ENCODE assay signal across 11 cellular contexts in the genomic region with DNA sequence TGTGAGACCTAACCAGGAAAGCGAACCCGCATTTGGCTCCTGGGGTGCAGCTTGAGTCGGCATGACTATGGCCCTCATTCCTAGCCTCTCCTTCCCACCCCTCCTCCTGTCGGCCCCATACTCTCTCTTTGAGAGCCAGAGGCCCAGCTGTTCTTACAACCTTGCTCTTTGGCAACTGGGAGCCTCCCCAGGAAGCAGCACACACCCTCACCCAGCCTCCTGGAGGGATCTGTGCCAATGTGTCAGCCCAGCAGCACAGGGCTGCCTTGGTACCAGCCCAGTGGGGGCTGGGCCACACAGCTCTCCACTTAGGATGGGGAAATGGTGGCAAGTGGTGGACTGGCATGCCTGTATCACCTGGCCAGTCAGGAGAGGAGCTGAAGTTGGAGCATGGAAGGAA.
DNase-seq lines count a peak whose midpoint lies in the region; ATAC-seq and TF ChIP-seq lines count a peak whose summit lies in the region.
"Had no signal": no experiment of that assay in that cellular context is flagged by ENCODE, and none has a peak within 500 bp of the region (broad histone marks: within the 10 kb centered on the region; RNA-seq: fewer than 3 reads in every experiment).

No MANE protein-coding gene starts in this region.

- H3K9me3 Mint-ChIP-seq in endothelial cell (ENCODE audit: unreplicated experiment): no peaks in the 10 kb centered on the region
- H3K9me3 Mint-ChIP-seq in CD4-positive, alpha-beta T cell: no peaks in the 10 kb centered on the region
- H3K9me3 Mint-ChIP-seq: natural killer cell treated with Interleukin-12 subunit alpha and Interleukin-12 subunit beta and Interleukin-15 and Interleukin-18, amount 100 ng/mL, for 72 hours had no signal

- WGBS in right lobe of liver (ENCODE audit: insufficient coverage, low coverage, low lambda C conversion rate, missing lambda C conversion rate): no CpG with 5 or more reads among the region's 4 CpGs

- no peak for TF ChIP-seq POLR2A in right lobe of liver (IDR thresholded peaks at IDR 0.05)

- H3K27me3 ChIP-seq in colonic mucosa: no peaks in the 10 kb centered on the region
- H3K27me3 ChIP-seq in right lobe of liver: no peaks in the 10 kb centered on the region
- H3K27me3 ChIP-seq in subcutaneous abdominal adipose tissue (ENCODE audit: control insufficient read depth in 5 of 5, insufficient read depth in 4 of 5, low read length in 5 of 5): no peaks in the 10 kb centered on the region
- no peaks in the 10 kb centered on the region for H3K27me3 ChIP-seq in CD4-positive, alpha-beta T cell (ENCODE audit: control insufficient read depth, insufficient read depth, low read length)
- H3K27me3 ChIP-seq: cardiac muscle cell had no signal

- H3K27me3 Mint-ChIP-seq in endothelial cell (ENCODE audit: unreplicated experiment): peaks cover 11% of the 10 kb centered on the region
- no peaks in the 10 kb centered on the region for H3K27me3 Mint-ChIP-seq in CD4-positive, alpha-beta T cell
- H3K27me3 Mint-ChIP-seq: natural killer cell treated with Interleukin-12 subunit alpha and Interleukin-12 subunit beta and Interleukin-15 and Interleukin-18, amount 100 ng/mL, for 72 hours had no signal

- CTCF ChIA-PET in CD4-positive, alpha-beta T cell (lab: Charles Lee): no interaction called here

- POLR2A ChIA-PET in CD4-positive, alpha-beta T cell (lab: Charles Lee): no interaction called here

- no peaks in the 10 kb centered on the region for H3K9me3 ChIP-seq in colonic mucosa
- no peaks in the 10 kb centered on the region for H3K9me3 ChIP-seq in right lobe of liver
- no peaks in the 10 kb centered on the region for H3K9me3 ChIP-seq in subcutaneous abdominal adipose tissue (ENCODE audit: control insufficient read depth in 5 of 5, low read length in 5 of 5)
- no peaks in the 10 kb centered on the region for H3K9me3 ChIP-seq in CD4-positive, alpha-beta T cell (ENCODE audit: control insufficient read depth, low read length)

- H3K27ac ChIP-seq in colonic mucosa: peak overlapping the region; percentile 64
- H3K27ac ChIP-seq in right lobe of liver: peak overlapping the region in 2 of 3 donors; percentile 18 to 33
- H3K27ac ChIP-seq in subcutaneous abdominal adipose tissue (ENCODE audit: low read depth, low read length): peak overlapping the region; percentile 88
- H3K27ac ChIP-seq in CD4-positive, alpha-beta T cell (ENCODE audit: low read depth, low read length): no peak overlapping the region
- H3K27ac ChIP-seq: cardiac muscle cell had no signal

- intact Hi-C loops in colonic mucosa (cut with DNase I): loop anchor here (10.0 kb wide), 1 partner anchor 106 kb away; a partner anchor contains a TSS
- intact Hi-C loops in right lobe of liver (cut with DNase I): no loop called here
- intact Hi-C loops in CD4-positive, alpha-beta T cell (cut with DNase I, micrococcal nuclease): no loop called here

- H3K4me3 ChIP-seq in colonic mucosa: no peak overlapping the region
- no peak overlapping the region for H3K4me3 ChIP-seq in right lobe of liver
- H3K4me3 ChIP-seq in subcutaneous abdominal adipose tissue (ENCODE audit: low read depth in 1 of 5, low read length in 5 of 5): peak overlapping the region; percentile 3 to 68 (median 65)
- H3K4me3 ChIP-seq: cardiac muscle cell had no signal

- peak overlapping the region in 1 of 2 donors; percentile 59 for H3K9ac ChIP-seq in colonic mucosa (ENCODE audit: low read depth in 2 of 2, low read length in 2 of 2)
- H3K9ac ChIP-seq in subcutaneous abdominal adipose tissue (ENCODE audit: low read length in 5 of 5): peak overlapping the region in 4 of 5 donors; percentile 10 to 79 (median 29)

- H3K36me3 Mint-ChIP-seq in endothelial cell (ENCODE audit: low read depth, unreplicated experiment): peaks cover 19% of the 10 kb centered on the region
- H3K36me3 Mint-ChIP-seq in CD4-positive, alpha-beta T cell (ENCODE audit: low read depth): peaks cover 20% of the 10 kb centered on the region

- no peak for TF ChIP-seq CTCF in colonic mucosa (IDR thresholded peaks at IDR 0.05)
- TF ChIP-seq CTCF in right lobe of liver (IDR thresholded peaks at IDR 0.05): no peak
- no peak for TF ChIP-seq CTCF in endothelial cell (IDR thresholded peaks at IDR 0.05; ENCODE audit: unreplicated experiment)
- no peak for TF ChIP-seq CTCF in CD4-positive, alpha-beta T cell (IDR thresholded peaks at IDR 0.05)

- H3K4me3 Mint-ChIP-seq in endothelial cell (ENCODE audit: unreplicated experiment): no peak overlapping the region
- no peak overlapping the region for H3K4me3 Mint-ChIP-seq in CD4-positive, alpha-beta T cell
- H3K4me3 Mint-ChIP-seq: natural killer cell treated with Interleukin-12 subunit alpha and Interleukin-12 subunit beta and Interleukin-15 and Interleukin-18, amount 100 ng/mL, for 72 hours; T-helper 1 cell treated with Interleukin-12 subunit alpha and Interleukin-12 subunit beta and Interleukin-4 antibody, amounts not matched to agents 30 μg/mL and 1 μg/mL, for 36 hours had no signal

- no peak overlapping the region for H3K27ac Mint-ChIP-seq in endothelial cell (ENCODE audit: unreplicated experiment)
- H3K27ac Mint-ChIP-seq in CD4-positive, alpha-beta T cell: no peak overlapping the region
- H3K27ac Mint-ChIP-seq: T-helper 1 cell treated with Interleukin-12 subunit alpha and Interleukin-12 subunit beta and Interleukin-4 antibody, amounts not matched to agents 30 μg/mL and 1 μg/mL, for 36 hours had no signal

- H3K4me1 Mint-ChIP-seq in endothelial cell (ENCODE audit: unreplicated experiment): peaks cover 29% of the 10 kb centered on the region
- H3K4me1 Mint-ChIP-seq in CD4-positive, alpha-beta T cell (ENCODE audit: low read depth): peaks cover 11% of the 10 kb centered on the region

- no peaks in the 10 kb centered on the region for H3K36me3 ChIP-seq in colonic mucosa
- no peaks in the 10 kb centered on the region for H3K36me3 ChIP-seq in right lobe of liver
- no peaks in the 10 kb centered on the region for H3K36me3 ChIP-seq in subcutaneous abdominal adipose tissue (ENCODE audit: control insufficient read depth in 5 of 5, insufficient read depth in 5 of 5, low read length in 5 of 5)
- H3K36me3 ChIP-seq: cardiac muscle cell had no signal

- DNase-seq in NCI-H69 (lab: John Stamatoyannopoulos, UW): peak; percentile 53
- peak; percentile 75 for DNase-seq in colonic mucosa
- DNase-seq in right lobe of liver: no peak
- no peak for DNase-seq in middle frontal gyrus (ENCODE audit: extremely low spot score, low spot score)
- DNase-seq in endothelial cell (ENCODE audit: low spot score): no peak
- no peak for DNase-seq in CD4-positive, alpha-beta T cell

- ATAC-seq in right lobe of liver (peak in 1 of 4 donors; percentile 2), HG02885 (IDR thresholded peaks at IDR 0.05; ENCODE audit: poor library complexity, unreplicated experiment) (no peak)
- ATAC-seq in CD4-positive, alpha-beta T cell (ENCODE audit: poor library complexity): no peak
- ATAC-seq: natural killer cell treated with Interleukin-12 subunit alpha and Interleukin-12 subunit beta and Interleukin-15 and Interleukin-18, amount 100 ng/mL, for 72 hours had no signal

- H3K4me1 ChIP-seq in colonic mucosa: peaks cover 17% of the 10 kb centered on the region
- peaks cover 0 to 19% (median 5%) of the 10 kb centered on the region in 4 donors for H3K4me1 ChIP-seq in right lobe of liver
- peaks cover 16 to 57% (median 48%) of the 10 kb centered on the region in 5 donors for H3K4me1 ChIP-seq in subcutaneous abdominal adipose tissue (ENCODE audit: control insufficient read depth in 5 of 5, insufficient read depth in 5 of 5, low read length in 5 of 5)

Comparison
In these comparisons a context has a peak if more than half of its experiments do, and no peak if none do; other contexts are left out.
1. DNase-seq: peak in NCI-H69 (single experiment) and colonic mucosa (single experiment); none in right lobe of liver (0 of 3), middle frontal gyrus (single experiment), endothelial cell (single experiment) and CD4-positive, alpha-beta T cell (0 of 10).
2. H3K4me3 ChIP-seq: peak in subcutaneous abdominal adipose tissue (5 of 5); none in colonic mucosa (single experiment) and right lobe of liver (0 of 3).